8 cellular contexts compared by ENCODE assay signal in the genomic region with DNA sequence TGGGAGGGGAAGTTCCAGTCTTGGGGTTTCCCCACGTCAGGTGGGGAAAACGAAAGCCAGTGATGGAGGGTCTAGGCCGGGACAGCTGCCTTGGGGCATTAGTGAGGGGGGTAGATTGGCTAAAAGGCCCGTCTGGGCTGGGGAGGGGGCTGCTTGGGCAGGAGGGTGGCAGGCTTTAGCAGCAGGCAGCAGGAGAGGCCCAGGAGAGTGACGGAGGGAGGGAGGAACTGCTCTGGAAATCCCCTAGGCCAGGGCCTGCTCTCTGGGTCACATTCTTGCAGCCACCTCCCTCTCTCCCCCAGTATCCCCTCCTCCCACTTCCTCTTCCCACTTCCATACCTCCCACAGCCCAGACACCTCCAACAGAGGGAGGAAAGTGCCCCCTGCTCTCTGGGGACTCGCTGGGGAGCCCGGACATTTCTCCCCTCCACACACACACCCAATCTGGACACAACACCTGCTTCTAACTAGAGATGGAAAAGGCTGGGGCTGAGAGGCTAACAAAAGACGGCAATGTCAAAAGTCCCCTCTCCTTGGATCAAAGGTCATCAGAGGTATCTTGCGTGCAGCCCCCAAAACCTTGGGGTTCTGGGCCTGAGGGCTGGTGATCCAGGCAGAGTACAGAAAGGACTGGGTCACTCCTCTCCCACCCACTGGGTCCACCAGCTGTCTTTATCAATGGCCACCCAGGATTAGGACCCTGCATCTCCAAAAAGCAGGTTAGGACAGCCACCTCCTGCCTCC. TPM values are rescaled to one million over a fixed set of nuclear protein-coding genes. Genes with fewer than 3 reads are reported as not detected.
A peak's percentile ranks its signal among the peaks of the same experiment; 100 is the strongest.
DNase-seq lines count a peak whose midpoint lies in the region; ATAC-seq, FAIRE-seq and TF ChIP-seq lines count a peak whose summit lies in the region.

No MANE protein-coding gene starts in this region.

- peaks cover 24% of the 10 kb centered on the region for H3K36me3 ChIP-seq in HUES64 (ENCODE audit: insufficient read depth, low read length)
- peaks cover 3% of the 10 kb centered on the region for H3K36me3 ChIP-seq in astrocyte (ENCODE audit: insufficient read depth, low read length)
- H3K36me3 ChIP-seq in liver (ENCODE audit: control insufficient read depth in 4 of 4, insufficient read depth in 3 of 4, low read depth in 1 of 4, low read length in 3 of 4) = peaks cover 0 to 10% (median 7%) of the 10 kb centered on the region in 4 donors
- H3K36me3 ChIP-seq in transverse colon = peaks cover 0 to 4% (median 0%) of the 10 kb centered on the region in 4 donors

- no peak for TF ChIP-seq CTCF in Calu3 (IDR thresholded peaks at IDR 0.05; ENCODE audit: unreplicated experiment)
- TF ChIP-seq CTCF in astrocyte (IDR thresholded peaks at IDR 0.05; ENCODE audit: insufficient read depth, low read depth, low read length) = no peak
- no peak for TF ChIP-seq CTCF in liver (IDR thresholded peaks at IDR 0.05; ENCODE audit: low read depth, low read length, missing input control)
- no peak for TF ChIP-seq CTCF in transverse colon (IDR thresholded peaks at IDR 0.05)

- peak overlapping the region; percentile 80 for H3K27ac Mint-ChIP-seq in Calu3 (ENCODE audit: unreplicated experiment)
- peak overlapping the region; percentile 62 for H3K27ac Mint-ChIP-seq in astrocyte (ENCODE audit: unreplicated experiment)

- H3K9me3 Mint-ChIP-seq in Calu3 (ENCODE audit: low read depth, unreplicated experiment) (no peaks in the 10 kb centered on the region), astrocyte (ENCODE audit: unreplicated experiment) (no peaks in the 10 kb centered on the region)

- TF ChIP-seq RAD21 in liver (IDR thresholded peaks at IDR 0.05) = no peak

- H3K9me3 ChIP-seq in HUES64 (ENCODE audit: insufficient read depth, low read depth, low read length) = no peaks in the 10 kb centered on the region
- H3K9me3 ChIP-seq in astrocyte (ENCODE audit: insufficient read depth, low read depth, low read length) = no peaks in the 10 kb centered on the region
- H3K9me3 ChIP-seq in liver (ENCODE audit: control insufficient read depth in 4 of 4, low read length in 3 of 4) = no peaks in the 10 kb centered on the region
- no peaks in the 10 kb centered on the region for H3K9me3 ChIP-seq in transverse colon

- H3K4me2 ChIP-seq in astrocyte (ENCODE audit: low read length) = peak overlapping the region; percentile 93

- H3K9ac ChIP-seq in HUES64 (ENCODE audit: low read depth, low read length) (peak overlapping the region; percentile 35), astrocyte (ENCODE audit: low read length) (peak overlapping the region; percentile 45), liver (ENCODE audit: low read depth in 1 of 2, low read length in 2 of 2) (peak overlapping the region in 1 of 2 donors; percentile 89)

- peak overlapping the region; percentile 90 for H3K4me3 ChIP-seq in HUES64 (ENCODE audit: low read length)
- peak overlapping the region; percentile 71 for H3K4me3 ChIP-seq in astrocyte (ENCODE audit: insufficient read depth, low read depth, low read length)
- H3K4me3 ChIP-seq in liver (ENCODE audit: low read depth in 1 of 3, low read length in 3 of 3) = peak overlapping the region; percentile 68 to 92 (median 78)
- H3K4me3 ChIP-seq in transverse colon = peak overlapping the region in 3 of 4 donors; percentile 74 to 81 (median 78)

- CTCF ChIA-PET in Calu3 (lab: Charles Lee) = interaction anchor here (0.5 to 1.3 kb wide), 3 partner anchors 26 to 91 kb away, joined by 3 to 5 read pairs (median 3); no protein-coding TSS in a partner anchor

- H3K27ac ChIP-seq in HUES64 (ENCODE audit: low read depth, low read length) (no peak overlapping the region), astrocyte (ENCODE audit: low read depth, low read length) (no peak overlapping the region), liver (ENCODE audit: low read depth in 1 of 2, low read length in 2 of 2) (peak overlapping the region; percentile 26 to 86), transverse colon (peak overlapping the region; percentile 46 to 90 (median 86))

- BruUV-seq in Calu3 (replicated peaks; lab: Mats Ljungman, UMichigan) = TSS peak; percentile 97

- FAIRE-seq in astrocyte (lab: Jason Lieb, UNC) = no peak

- no peak for TF ChIP-seq POLR2A in transverse colon (IDR thresholded peaks at IDR 0.05)

- H3K4me1 ChIP-seq in HUES64 (ENCODE audit: insufficient read depth, low read length) = peaks cover 28% of the 10 kb centered on the region
- H3K4me1 ChIP-seq in astrocyte (ENCODE audit: insufficient read depth, low read length) = peaks cover 20% of the 10 kb centered on the region
- H3K4me1 ChIP-seq in liver (ENCODE audit: control insufficient read depth in 4 of 4, insufficient read depth in 4 of 4, low read length in 3 of 4) = peaks cover 14 to 33% (median 25%) of the 10 kb centered on the region in 4 donors
- H3K4me1 ChIP-seq in transverse colon = peaks cover 16 to 36% (median 26%) of the 10 kb centered on the region in 4 donors

- peaks cover 31% of the 10 kb centered on the region for H4K20me1 ChIP-seq in astrocyte (ENCODE audit: insufficient read depth, low read length)

- peaks cover 7% of the 10 kb centered on the region for H3K27me3 ChIP-seq in HUES64 (ENCODE audit: insufficient read depth, low read length)
- H3K27me3 ChIP-seq in astrocyte (ENCODE audit: insufficient read depth, low read length) = peaks cover 5% of the 10 kb centered on the region
- H3K27me3 ChIP-seq in liver (ENCODE audit: control insufficient read depth in 4 of 4, insufficient read depth in 4 of 4, low read length in 3 of 4) = no peaks in the 10 kb centered on the region
- H3K27me3 ChIP-seq in transverse colon = peaks cover 5% of the 10 kb centered on the region

- DNase-seq in Calu3 (peak; percentile 65), astrocyte (ENCODE audit: low read depth) (no peak), transverse colon (peak; percentile 33), middle frontal gyrus (ENCODE audit: extremely low spot score, low spot score) (no peak), G401 (ENCODE audit: low spot score) (no peak)

- 47% methylated on average over 8 of the region's 9 CpGs for WGBS in HUES64
- WGBS in liver = 34% methylated on average over 9 of the region's 9 CpGs
- 31 to 44% methylated on average over 4 to 9 of the region's 9 CpGs for WGBS in transverse colon (ENCODE audit: low coverage in 1 of 2), 2 donors

- H3K79me2 ChIP-seq in astrocyte (ENCODE audit: insufficient read depth, low read length) = peaks cover 15% of the 10 kb centered on the region

- no peak overlapping the region for H2AFZ ChIP-seq in astrocyte (ENCODE audit: low read depth, low read length)

- H3K27me3 Mint-ChIP-seq in Calu3 (ENCODE audit: unreplicated experiment) = peaks cover 25% of the 10 kb centered on the region
- peaks cover 9% of the 10 kb centered on the region for H3K27me3 Mint-ChIP-seq in astrocyte (ENCODE audit: low read depth, unreplicated experiment)

- H3K4me1 Mint-ChIP-seq in Calu3 (ENCODE audit: low read depth, unreplicated experiment) (peaks cover 45% of the 10 kb centered on the region), astrocyte (ENCODE audit: low read depth, unreplicated experiment) (peaks cover 23% of the 10 kb centered on the region)

- TF ChIP-seq EP300 in transverse colon (IDR thresholded peaks at IDR 0.05; ENCODE audit: low read depth) = no peak

- peaks cover 58% of the 10 kb centered on the region for H3K36me3 Mint-ChIP-seq in Calu3 (ENCODE audit: insufficient read depth, unreplicated experiment)
- H3K36me3 Mint-ChIP-seq in astrocyte (ENCODE audit: low read depth, unreplicated experiment) = no peaks in the 10 kb centered on the region

- H3K4me3 Mint-ChIP-seq in Calu3 (ENCODE audit: low read depth, unreplicated experiment) (peak overlapping the region; percentile 98), astrocyte (ENCODE audit: unreplicated experiment) (peak overlapping the region; percentile 95)

- in situ Hi-C loops in transverse colon (cut with MboI; ENCODE audit: low pct_ligation_motif_present in 1 of 4, low pct_unique_long_range_greater_than_20kb in 1 of 4, low sequenced_read_pairs in 3 of 4) = loop anchor here in 1 of 4 donors (10.0 kb wide), 1 partner anchor 71 kb away; no protein-coding TSS in a partner anchor
- in situ Hi-C loops in G401 (cut with HindIII; ENCODE audit: low sequenced_read_pairs) = no loop called here

- no peak for ATAC-seq in HG03460 (IDR thresholded peaks at IDR 0.05; ENCODE audit: unreplicated experiment)

- intact Hi-C loops in Calu3 (cut with micrococcal nuclease; ENCODE audit: unreplicated experiment) (no loop called here), transverse colon (cut with DNase I; ENCODE audit: low total_unique reads) (no loop called here)

TF ChIP-seq in liver, 16 proteins besides CTCF, POLR2A, EP300 and RAD21 (continues in another document):
- TF ChIP-seq RXRA (IDR thresholded peaks at IDR 0.05) = peak in 1 of 2 donors; percentile 7

RNA-seq across cellular contexts. Expression of gene NFKBIE, which starts 1.8 kb away (rescaled TPM):
- total RNA-seq in Calu3 (2022) = 32.7 and 37.8 TPM in 2 replicates
- polyA plus RNA-seq in HUES64 (2013, experiment 1 of 2) = 8.9 TPM
- 10.3 TPM for polyA plus RNA-seq in HUES64 (2013, experiment 2 of 2)
- total RNA-seq in astrocyte = 10.1 and 11.0 TPM in 2 replicates
- 1 to 10 TPM; 4.9 TPM for total RNA-seq in liver
- 1 to 10 TPM; 3.7 to 4.6 TPM for polyA plus RNA-seq in liver
- total RNA-seq in transverse colon = 10 to 100 TPM in 3 of 4 donors, 1 to 10 TPM in 1; 2.6 to 67.3 (median 19.0) TPM
- 27.7 and 58.6 TPM in 2 replicates for total RNA-seq in G401 (2014; rRNA removed; shearing (Covaris generic))

RNA-seq across cellular contexts. Expression of gene SLC35B2, which starts 6.2 kb away (rescaled TPM):
- total RNA-seq in Calu3 (2022) (129 and 143 TPM in 2 replicates), astrocyte (61.8 and 66.6 TPM in 2 replicates), liver (10 to 100 TPM; 19.8 to 22.4 TPM), transverse colon (10 to 100 TPM in 3 of 4 donors, 1 to 10 TPM in 1; 9.0 to 36.4 (median 22.5) TPM)
- 30.4 TPM for polyA plus RNA-seq in HUES64 (2013, experiment 1 of 2)
- 35.2 TPM for polyA plus RNA-seq in HUES64 (2013, experiment 2 of 2)
- polyA plus RNA-seq in liver = 10 to 100 TPM; 18.9 to 27.0 TPM
- 73.4 and 80.4 TPM in 2 replicates for total RNA-seq in G401 (2014; rRNA removed; shearing (Covaris generic))

RNA-seq across cellular contexts. Expression of gene TMEM151B, which starts 6.7 kb away (rescaled TPM):
- total RNA-seq in Calu3 (2022) (0.12 TPM in 1 of 2 replicates, not detected in the other), astrocyte (0.07 and 0.09 TPM in 2 replicates), liver (not detected), transverse colon (1 to 10 TPM in 2 of 4 donors, under 1 TPM in 2; 0.14 to 3.8 (median 1.7) TPM)
- 3.4 TPM for polyA plus RNA-seq in HUES64 (2013, experiment 1 of 2)
- polyA plus RNA-seq in HUES64 (2013, experiment 2 of 2) = 3.6 TPM
- polyA plus RNA-seq in liver = not detected
- total RNA-seq in G401 (2014; rRNA removed; shearing (Covaris generic)) = 14.3 and 14.6 TPM in 2 replicates

RNA-seq across cellular contexts. Expression of gene HSP90AB1, which starts 16.6 kb away (rescaled TPM):
- total RNA-seq in Calu3 (2022) = 2,072 and 2,073 TPM in 2 replicates
- 1,640 TPM for polyA plus RNA-seq in HUES64 (2013, experiment 1 of 2)
- 1,626 TPM for polyA plus RNA-seq in HUES64 (2013, experiment 2 of 2)
- total RNA-seq in astrocyte = 859 and 914 TPM in 2 replicates
- 100 to 1,000 TPM; 170 to 281 TPM for total RNA-seq in liver
- 100 to 1,000 TPM; 129 to 235 TPM for polyA plus RNA-seq in liver
- 100 to 1,000 TPM; 105 to 371 (median 242) TPM for total RNA-seq in transverse colon
- total RNA-seq in G401 (2014; rRNA removed; shearing (Covaris generic)) = 1,050 and 1,370 TPM in 2 replicates

RNA-seq across cellular contexts. Expression of gene SLC29A1, which starts 40.1 kb away (rescaled TPM):
- total RNA-seq in Calu3 (2022) (90.1 and 92.8 TPM in 2 replicates), astrocyte (14.8 and 15.3 TPM in 2 replicates), liver (10 to 100 TPM; 15.8 to 67.2 TPM), transverse colon (10 to 100 TPM; 25.1 to 45.2 (median 35.6) TPM)
- polyA plus RNA-seq in HUES64 (2013, experiment 1 of 2) = 140 TPM
- 142 TPM for polyA plus RNA-seq in HUES64 (2013, experiment 2 of 2)
- polyA plus RNA-seq in liver = 10 to 100 TPM; 15.1 to 17.5 TPM
- total RNA-seq in G401 (2014; rRNA removed; shearing (Covaris generic)) = 40.1 and 46.1 TPM in 2 replicates

Comparison
In these comparisons a context has a peak if more than half of its experiments do, and no peak if none do; other contexts are left out.
1. DNase-seq: peak in Calu3 (single experiment) and transverse colon (single experiment); none in astrocyte (single experiment), middle frontal gyrus (single experiment) and G401 (single experiment).
2. H3K27ac ChIP-seq: peak in liver (2 of 2) and transverse colon (4 of 4); none in HUES64 (single experiment) and astrocyte (single experiment).
3. Peak in every context shown above with its lines, with median percentiles within 50 percentile points of each other: H3K4me3 ChIP-seq.